9 cellular contexts compared by ENCODE assay signal in genomic region chr1:68178821-68179490, GRCh38. TPM values are rescaled to one million over a fixed set of nuclear protein-coding genes. Genes with fewer than 3 reads are reported as not detected.
A peak's percentile ranks its signal among the peaks of the same experiment; 100 is the strongest.
DNase-seq lines count a peak whose midpoint lies in the region; ATAC-seq and TF ChIP-seq lines count a peak whose summit lies in the region.
"Had no signal": no experiment of that assay in that cellular context is flagged by ENCODE, and none has a peak within 500 bp of the region (broad histone marks: within the 10 kb centered on the region; RNA-seq: fewer than 3 reads in every experiment).

No MANE protein-coding gene starts in this region.

- TF ChIP-seq CTCF in choroid plexus epithelial cell (conservative IDR thresholded peaks at IDR 0.05; ENCODE audit: low read depth, low read length) = no peak

- intact Hi-C loops in sciatic nerve (cut with DNase I) = no loop called here

- ATAC-seq in GM19468 (IDR thresholded peaks at IDR 0.05; ENCODE audit: extremely low read depth, unreplicated experiment) = peak; percentile 33
- peak; percentile 62 for ATAC-seq in HG03196 (IDR thresholded peaks at IDR 0.05; ENCODE audit: unreplicated experiment)
- no peak for ATAC-seq in sciatic nerve
- ATAC-seq: activated CD8-positive, alpha-beta memory T cell treated with anti-CD3 and anti-CD28 coated beads, Interleukin-2, amount 10 ng/mL, durations not matched to agents 7 days and 5 days had no signal

- no peak overlapping the region for H3K4me3 ChIP-seq in choroid plexus epithelial cell (ENCODE audit: low read depth, low read length)

- in situ Hi-C loops in G401 (cut with HindIII; ENCODE audit: low sequenced_read_pairs) = no loop called here

- DNase-seq in A172 (ENCODE audit: low spot score) = peak; percentile 49
- DNase-seq in choroid plexus epithelial cell (ENCODE audit: low read depth) = peak; percentile 64
- DNase-seq in G401 (ENCODE audit: low spot score) = no peak
- no peak for DNase-seq in T1000 (lab: John Stamatoyannopoulos, UW)
- DNase-seq in NCI-H526 treated with DMSO at 0.1 percent for 48 hours (lab: John Stamatoyannopoulos, UW) = no peak
- no peak for DNase-seq in sciatic nerve (ENCODE audit: low spot score)
- DNase-seq: activated CD8-positive, alpha-beta memory T cell treated with anti-CD3 and anti-CD28 coated beads, Interleukin-2, amount 10 ng/mL, durations not matched to agents 7 days and 5 days had no signal

RNA-seq across cellular contexts. Expression of gene WLS, which starts 53.4 kb away (rescaled TPM):
- total RNA-seq in A172 (2014; rRNA removed; shearing (Covaris generic)) = 32.3 and 49.4 TPM in 2 replicates
- 280 and 326 TPM in 2 replicates for total RNA-seq in G401 (2014; rRNA removed; shearing (Covaris generic))
- total RNA-seq in sciatic nerve = 81.9 TPM
- total RNA-seq: activated CD8-positive, alpha-beta memory T cell treated with anti-CD3 and anti-CD28 coated beads, Interleukin-2, amount 10 ng/mL, durations not matched to agents 7 days and 5 days had no signal

Comparison
In these comparisons a context has a peak if more than half of its experiments do, and no peak if none do; other contexts are left out.
1. DNase-seq: peak in A172 (single experiment) and choroid plexus epithelial cell (single experiment); none in G401 (single experiment), T1000 (single experiment), NCI-H526 treated with DMSO at 0.1 percent for 48 hours (single experiment) and sciatic nerve (single experiment).